ENCODE assay signal across 19 cellular contexts in genomic region chr16:8948069-8948593, GRCh38. TPM values are rescaled to one million over a fixed set of nuclear protein-coding genes. Genes with fewer than 3 reads are reported as not detected.
DNase-seq lines count a peak whose midpoint lies in the region; ATAC-seq and TF ChIP-seq lines count a peak whose summit lies in the region.
"Had no signal": no experiment of that assay in that cellular context is flagged by ENCODE, and none has a peak within 500 bp of the region (broad histone marks: within the 10 kb centered on the region; RNA-seq: fewer than 3 reads in every experiment).

No MANE protein-coding gene starts in this region.

- H3K4me3 ChIP-seq in foreskin fibroblast (ENCODE audit: low read depth in 1 of 2, low read length in 2 of 2) (no peak overlapping the region), A673 (ENCODE audit: low read depth, low read length, poor library complexity, severe bottlenecking) (no peak overlapping the region)
- H3K4me3 ChIP-seq: suprapubic skin had no signal

- no peaks in the 10 kb centered on the region for H3K27me3 Mint-ChIP-seq in stimulated activated naive CD8-positive, alpha-beta T cell treated with anti-CD3 and anti-CD28 coated beads, Interleukin-15, Interleukin-2, amounts not matched to agents 100 ng/mL and 50 ng/mL, for 24 hours
- no peaks in the 10 kb centered on the region for H3K27me3 Mint-ChIP-seq in stimulated activated naive CD8-positive, alpha-beta T cell treated with anti-CD3 and anti-CD28 coated beads, Interleukin-15, amount 100 ng/mL, for 72 hours
- H3K27me3 Mint-ChIP-seq in T-helper 17 cell (no peaks in the 10 kb centered on the region), immature natural killer cell (ENCODE audit: low read depth in 3 of 3) (peaks cover 0 to 14% (median 7%) of the 10 kb centered on the region in 3 donors), type B pancreatic cell (no peaks in the 10 kb centered on the region)

- H3K27me3 ChIP-seq in A673 (replicated peaks; ENCODE audit: insufficient read depth, low read depth, low read length, poor library complexity), result no peaks in the 10 kb centered on the region
- H3K27me3 ChIP-seq: neutrophil, suprapubic skin had no signal

- H3K9me3 ChIP-seq in T-helper 17 cell (ENCODE audit: control insufficient read depth, low read length, poor library complexity, severe bottlenecking) (no peaks in the 10 kb centered on the region), A673 (ENCODE audit: low read depth, low read length, poor library complexity, severe bottlenecking) (no peaks in the 10 kb centered on the region)
- H3K9me3 ChIP-seq: neutrophil, suprapubic skin had no signal

- no peaks in the 10 kb centered on the region for H3K9me3 Mint-ChIP-seq in stimulated activated naive CD8-positive, alpha-beta T cell treated with anti-CD3 and anti-CD28 coated beads, Interleukin-15, Interleukin-2, amounts not matched to agents 100 ng/mL and 50 ng/mL, for 24 hours
- H3K9me3 Mint-ChIP-seq in stimulated activated naive CD8-positive, alpha-beta T cell treated with anti-CD3 and anti-CD28 coated beads, Interleukin-15, amount 100 ng/mL, for 72 hours, result no peaks in the 10 kb centered on the region
- H3K9me3 Mint-ChIP-seq in immature natural killer cell (no peaks in the 10 kb centered on the region), type B pancreatic cell (no peaks in the 10 kb centered on the region)

- no peak overlapping the region for H3K27ac ChIP-seq in A673 (ENCODE audit: low read depth, low read length, poor library complexity, severe bottlenecking)
- H3K27ac ChIP-seq: neutrophil, suprapubic skin had no signal

- BruUV-seq in A673 (replicated peaks; lab: Mats Ljungman, UMichigan), result no TSS peak

- no peaks in the 10 kb centered on the region for H3K36me3 Mint-ChIP-seq in stimulated activated naive CD8-positive, alpha-beta T cell treated with anti-CD3 and anti-CD28 coated beads, Interleukin-15, Interleukin-2, amounts not matched to agents 100 ng/mL and 50 ng/mL, for 24 hours (ENCODE audit: low read depth)
- H3K36me3 Mint-ChIP-seq in T-helper 17 cell (ENCODE audit: low read depth), result no peaks in the 10 kb centered on the region
- no peaks in the 10 kb centered on the region for H3K36me3 Mint-ChIP-seq in immature natural killer cell
- peaks cover 4% of the 10 kb centered on the region for H3K36me3 Mint-ChIP-seq in type B pancreatic cell

- no peak overlapping the region for H3K4me3 Mint-ChIP-seq in stimulated activated naive CD8-positive, alpha-beta T cell treated with anti-CD3 and anti-CD28 coated beads, Interleukin-15, Interleukin-2, amounts not matched to agents 100 ng/mL and 50 ng/mL, for 24 hours
- peak overlapping the region in 1 of 2 donors; percentile 62 for H3K4me3 Mint-ChIP-seq in stimulated activated naive CD8-positive, alpha-beta T cell treated with anti-CD3 and anti-CD28 coated beads, Interleukin-15, amount 100 ng/mL, for 72 hours
- peak overlapping the region; percentile 75 for H3K4me3 Mint-ChIP-seq in T-helper 17 cell
- H3K4me3 Mint-ChIP-seq in immature natural killer cell, result peak overlapping the region; percentile 41 to 70 (median 55)
- H3K4me3 Mint-ChIP-seq in type B pancreatic cell, result no peak overlapping the region

- no peaks in the 10 kb centered on the region for H3K36me3 ChIP-seq in A673 (ENCODE audit: insufficient read depth, low read length, poor library complexity, severe bottlenecking)
- H3K36me3 ChIP-seq: neutrophil, suprapubic skin had no signal

- POLR2A ChIA-PET in A673 (lab: Charles Lee; ENCODE audit: low non-redundant PET), result no interaction called here

- intact Hi-C loops in A673 (cut with micrococcal nuclease; ENCODE audit: unreplicated experiment), result no loop called here

- H3K4me1 ChIP-seq in A673 (ENCODE audit: insufficient read depth, low read length, poor library complexity, severe bottlenecking), result peaks cover 24% of the 10 kb centered on the region

- peak overlapping the region; percentile 2 for H3K27ac Mint-ChIP-seq in stimulated activated naive CD8-positive, alpha-beta T cell treated with anti-CD3 and anti-CD28 coated beads, Interleukin-15, Interleukin-2, amounts not matched to agents 100 ng/mL and 50 ng/mL, for 24 hours
- H3K27ac Mint-ChIP-seq in stimulated activated naive CD8-positive, alpha-beta T cell treated with anti-CD3 and anti-CD28 coated beads, Interleukin-15, amount 100 ng/mL, for 72 hours, result peak overlapping the region in 1 of 2 donors; percentile 54
- H3K27ac Mint-ChIP-seq in T-helper 17 cell (peak overlapping the region; percentile 92), immature natural killer cell (peak overlapping the region in 3 of 6 donors; percentile 13 to 73 (median 45)), type B pancreatic cell (no peak overlapping the region)

- H3K4me1 Mint-ChIP-seq in stimulated activated naive CD8-positive, alpha-beta T cell treated with anti-CD3 and anti-CD28 coated beads, Interleukin-15, Interleukin-2, amounts not matched to agents 100 ng/mL and 50 ng/mL, for 24 hours (ENCODE audit: low read depth), result peaks cover 99% of the 10 kb centered on the region
- peaks cover 95% of the 10 kb centered on the region for H3K4me1 Mint-ChIP-seq in stimulated activated naive CD8-positive, alpha-beta T cell treated with anti-CD3 and anti-CD28 coated beads, Interleukin-15, amount 100 ng/mL, for 72 hours
- H3K4me1 Mint-ChIP-seq in T-helper 17 cell, result peaks cover 72% of the 10 kb centered on the region
- peaks cover 97 to 100% of the 10 kb centered on the region in 2 donors for H3K4me1 Mint-ChIP-seq in immature natural killer cell
- H3K4me1 Mint-ChIP-seq in type B pancreatic cell (ENCODE audit: unreplicated experiment), result peaks cover 65% of the 10 kb centered on the region

- DNase-seq in stimulated activated naive CD8-positive, alpha-beta T cell treated with anti-CD3 and anti-CD28 coated beads, Interleukin-15, amount 100 ng/mL, for 72 hours, result no peak
- DNase-seq in T-helper 17 cell, result no peak
- no peak for DNase-seq in immature natural killer cell
- no peak for DNase-seq in foreskin fibroblast
- DNase-seq in type B pancreatic cell (ENCODE audit: extremely low spot score, unreplicated experiment), result no peak
- DNase-seq in A673 (ENCODE audit: low spot score), result no peak
- DNase-seq: activated effector memory CD4-positive, alpha-beta T cell treated with anti-CD3 and anti-CD28 coated beads, Interleukin-2, amount 50 U/mL, for 16 hours; anterior cingulate cortex; Calu3; central memory CD4-positive, alpha-beta T cell; effector memory CD4-positive, alpha-beta T cell; midbrain; NCI-H1417 treated with DMSO at 0.1 percent for 48 hours; SHP77; stimulated activated CD4-positive, alpha-beta T cell treated with anti-CD3 and anti-CD28 coated beads, Interleukin-4, amount 100 ng/mL, for 4 hours had no signal

- no peak for ATAC-seq in stimulated activated naive CD8-positive, alpha-beta T cell treated with anti-CD3 and anti-CD28 coated beads, Interleukin-15, amount 100 ng/mL, for 72 hours
- no peak for ATAC-seq in T-helper 17 cell
- ATAC-seq in GM21515 (IDR thresholded peaks at IDR 0.05; ENCODE audit: unreplicated experiment), result no peak

- TF ChIP-seq CTCF in foreskin fibroblast (IDR thresholded peaks at IDR 0.05; ENCODE audit: low read depth, low read length) (no peak), type B pancreatic cell (conservative IDR thresholded peaks at IDR 0.05) (no peak), A673 (conservative IDR thresholded peaks at IDR 0.05; ENCODE audit: low read depth, low read length) (no peak)

- CTCF ChIA-PET in A673 (lab: Charles Lee), result no interaction called here

RNA-seq across cellular contexts. Expression of gene USP7, which starts 15.6 kb away (rescaled TPM):
- total RNA-seq in T-helper 17 cell (100 to 1,000 TPM; 259 to 282 TPM), type B pancreatic cell (ENCODE audit: low replicate concordance) (106 and 118 TPM in 2 replicates), A673 (2021) (228 and 233 TPM in 2 replicates)
- 10 to 100 TPM in 2 of 3 donors, 1 to 10 TPM in 1; 4.4 to 11.9 (median 10.2) TPM for polyA plus RNA-seq in immature natural killer cell

Comparison
In these comparisons a context has a peak if more than half of its experiments do, and no peak if none do; other contexts are left out.
1. H3K4me3 Mint-ChIP-seq: peak in T-helper 17 cell (single experiment) and immature natural killer cell (5 of 5); none in stimulated activated naive CD8-positive, alpha-beta T cell treated with anti-CD3 and anti-CD28 coated beads, Interleukin-15, Interleukin-2, amounts not matched to agents 100 ng/mL and 50 ng/mL, for 24 hours (single experiment) and type B pancreatic cell (single experiment).